ENCODE assay signal across 12 cellular contexts in genomic region chr3:113552851-113553250, GRCh38. TPM values are rescaled to one million over a fixed set of nuclear protein-coding genes. Genes with fewer than 3 reads are reported as not detected.
DNase-seq lines count a peak whose midpoint lies in the region; ATAC-seq and TF ChIP-seq lines count a peak whose summit lies in the region.
"Had no signal": no experiment of that assay in that cellular context is flagged by ENCODE, and none has a peak within 500 bp of the region (broad histone marks: within the 10 kb centered on the region; RNA-seq: fewer than 3 reads in every experiment).

No MANE protein-coding gene starts in this region.

- peaks cover 3% of the 10 kb centered on the region; the same call in 1 of the 2 replicates for H3K36me3 ChIP-seq in PC-3 (ENCODE audit: low read depth, low read length)
- H3K36me3 ChIP-seq: right atrium auricular region had no signal

- peaks cover 63% of the 10 kb centered on the region for H3K4me1 ChIP-seq in PC-3 (ENCODE audit: insufficient read depth, low read length)
- H3K4me1 ChIP-seq: right atrium auricular region had no signal

- no peaks in the 10 kb centered on the region for H3K9me3 ChIP-seq in PC-3 (ENCODE audit: low read length)

- H3K79me2 ChIP-seq in PC-3 (ENCODE audit: low read length) = peaks cover 12% of the 10 kb centered on the region

- H3K27me3 ChIP-seq in PC-3 (ENCODE audit: low read length) = no peaks in the 10 kb centered on the region
- H3K27me3 ChIP-seq: right atrium auricular region had no signal

- no peak overlapping the region for H3K4me3 Mint-ChIP-seq in stimulated activated effector memory CD8-positive, alpha-beta T cell treated with anti-CD3 and anti-CD28 coated beads, Interleukin-12 subunit alpha, Interleukin-12 subunit beta, amount 100 ng/mL, for 72 hours
- H3K4me3 Mint-ChIP-seq: activated T-helper 1 cell treated with anti-CD3 and anti-CD28 coated beads, Interleukin-12 subunit alpha, Interleukin-12 subunit beta, Interleukin-2, Interleukin-4 antibody, amounts not matched to agents 30 ng/mL and 10 ng/mL and 1 ng/mL, durations not matched to agents 14 hours and 24 hours and 36 hours had no signal

- H3K4me3 ChIP-seq in PC-3 (ENCODE audit: low read length) = no peak overlapping the region
- H3K4me3 ChIP-seq: right atrium auricular region had no signal

- peaks cover 38% of the 10 kb centered on the region for H3K4me1 Mint-ChIP-seq in stimulated activated effector memory CD8-positive, alpha-beta T cell treated with anti-CD3 and anti-CD28 coated beads, Interleukin-12 subunit alpha, Interleukin-12 subunit beta, amount 100 ng/mL, for 72 hours

- H3K27ac Mint-ChIP-seq in stimulated activated effector memory CD8-positive, alpha-beta T cell treated with anti-CD3 and anti-CD28 coated beads, Interleukin-12 subunit alpha, Interleukin-12 subunit beta, amount 100 ng/mL, for 72 hours = no peak overlapping the region
- H3K27ac Mint-ChIP-seq: activated T-helper 1 cell treated with anti-CD3 and anti-CD28 coated beads, Interleukin-12 subunit alpha, Interleukin-12 subunit beta, Interleukin-2, Interleukin-4 antibody, amounts not matched to agents 30 ng/mL and 10 ng/mL and 1 ng/mL, durations not matched to agents 14 hours and 24 hours and 36 hours had no signal

- peaks cover 8% of the 10 kb centered on the region for H3F3A ChIP-seq in PC-3 (ENCODE audit: low read length, unreplicated experiment)

- BruUV-seq in PC-3 (replicated peaks; lab: Mats Ljungman, UMichigan) = no TSS peak

- no peak overlapping the region for H3K9ac ChIP-seq in PC-3 (ENCODE audit: low read length)

- H4K20me1 ChIP-seq in PC-3 (ENCODE audit: low read length) = no peaks in the 10 kb centered on the region

- CTCF ChIA-PET in PC-3 (lab: Charles Lee) = no interaction called here

- H3K4me2 ChIP-seq in PC-3 (ENCODE audit: low read length) = no peak overlapping the region

- intact Hi-C loops in PC-3 (cut with micrococcal nuclease) = loop anchor here (10.0 kb wide), 1 partner anchor 192 kb away; the partner anchor contains the start of genes ATP6V1A and NAA50

- peaks cover 7% of the 10 kb centered on the region for H3K36me3 Mint-ChIP-seq in stimulated activated effector memory CD8-positive, alpha-beta T cell treated with anti-CD3 and anti-CD28 coated beads, Interleukin-12 subunit alpha, Interleukin-12 subunit beta, amount 100 ng/mL, for 72 hours

- H3K27ac ChIP-seq in PC-3 (ENCODE audit: low read length) = peak overlapping the region; percentile 96
- H3K27ac ChIP-seq: right atrium auricular region had no signal

- POLR2A ChIA-PET in PC-3 (lab: Charles Lee; ENCODE audit: unreplicated experiment) = no interaction called here

- DNase-seq in SIG-M5 treated with dmso at 0.1 percent for 504 hours (lab: John Stamatoyannopoulos, UW; ENCODE audit: unreplicated experiment) = peak; percentile 29
- no peak for DNase-seq in SIG-M5 (lab: John Stamatoyannopoulos, UW)
- DNase-seq in PC-3 = peak; percentile 26
- DNase-seq in iPS-NIHi7 (ENCODE audit: extremely low spot score) = peak; percentile 24
- DNase-seq in DMS153 treated with DMSO at 0.1 percent for 48 hours (lab: John Stamatoyannopoulos, UW; ENCODE audit: unreplicated experiment) = no peak
- DNase-seq in stimulated activated effector memory CD8-positive, alpha-beta T cell treated with anti-CD3 and anti-CD28 coated beads, Interleukin-12 subunit alpha, Interleukin-12 subunit beta, amount 100 ng/mL, for 72 hours (ENCODE audit: low spot score in 2 of 2) = no peak
- DNase-seq: NCI-H1105 treated with DMSO at 0.1 percent for 48 hours, SHP77 had no signal

- ATAC-seq in GM18909 (IDR thresholded peaks at IDR 0.05; ENCODE audit: poor library complexity, unreplicated experiment) (peak; percentile 47), PC-3 (no peak), HG03159 (IDR thresholded peaks at IDR 0.05; ENCODE audit: unreplicated experiment) (no peak)
- no peak for ATAC-seq in stimulated activated effector memory CD8-positive, alpha-beta T cell treated with anti-CD3 and anti-CD28 coated beads, Interleukin-12 subunit alpha, Interleukin-12 subunit beta, amount 100 ng/mL, for 72 hours

- TF ChIP-seq CTCF in PC-3 (conservative IDR thresholded peaks at IDR 0.05; ENCODE audit: low read depth, low read length) = peak; percentile 41

- H2AFZ ChIP-seq in PC-3 (ENCODE audit: low read length) = no peak overlapping the region

- no peaks in the 10 kb centered on the region for H3K9me3 Mint-ChIP-seq in stimulated activated effector memory CD8-positive, alpha-beta T cell treated with anti-CD3 and anti-CD28 coated beads, Interleukin-12 subunit alpha, Interleukin-12 subunit beta, amount 100 ng/mL, for 72 hours
- H3K9me3 Mint-ChIP-seq: activated T-helper 1 cell treated with anti-CD3 and anti-CD28 coated beads, Interleukin-12 subunit alpha, Interleukin-12 subunit beta, Interleukin-2, Interleukin-4 antibody, amounts not matched to agents 30 ng/mL and 10 ng/mL and 1 ng/mL, durations not matched to agents 14 hours and 24 hours and 36 hours had no signal

- no peaks in the 10 kb centered on the region for H3K9me2 ChIP-seq in PC-3 (replicated peaks; ENCODE audit: low read length)

RNA-seq across cellular contexts. Expression of gene SIDT1, which starts 20.5 kb away (rescaled TPM):
- 14.1 and 18.4 TPM in 2 replicates for total RNA-seq in PC-3 (2014; rRNA removed)

RNA-seq across cellular contexts. Expression of gene SPICE1, which starts 37.9 kb away (rescaled TPM):
- total RNA-seq in PC-3 (2014; rRNA removed) = 9.0 and 18.5 TPM in 2 replicates

Comparison
In these comparisons a context has a peak if more than half of its experiments do, and no peak if none do; other contexts are left out.
1. DNase-seq: peak in SIG-M5 treated with dmso at 0.1 percent for 504 hours (single experiment), PC-3 (single experiment) and iPS-NIHi7 (single experiment); none in SIG-M5 (single experiment), DMS153 treated with DMSO at 0.1 percent for 48 hours (single experiment) and stimulated activated effector memory CD8-positive, alpha-beta T cell treated with anti-CD3 and anti-CD28 coated beads, Interleukin-12 subunit alpha, Interleukin-12 subunit beta, amount 100 ng/mL, for 72 hours (0 of 2).